In genomic region chr7:92740134-92740533, GRCh38 we compare ENCODE assay signal across 21 cellular contexts.
A peak's percentile ranks its signal among the peaks of the same experiment; 100 is the strongest.
DNase-seq lines count a peak whose midpoint lies in the region; ATAC-seq, FAIRE-seq and TF ChIP-seq lines count a peak whose summit lies in the region.
"Had no signal": no experiment of that assay in that cellular context is flagged by ENCODE, and none has a peak within 500 bp of the region (broad histone marks: within the 10 kb centered on the region; RNA-seq: fewer than 3 reads in every experiment).

No MANE protein-coding gene starts in this region.

- FAIRE-seq in astrocyte (lab: Jason Lieb, UNC): no peak
- no peak for FAIRE-seq in frontal cortex (lab: Jason Lieb, UNC)
- FAIRE-seq: bronchial epithelial cell, H1 had no signal

- TF ChIP-seq CTCF in KMS-11 (conservative IDR thresholded peaks at IDR 0.05; ENCODE audit: low read depth, low read length) (no peak), astrocyte (IDR thresholded peaks at IDR 0.05; ENCODE audit: insufficient read depth, low read depth, low read length) (no peak), osteocyte (IDR thresholded peaks at IDR 0.05) (no peak)

- H3K9me3 ChIP-seq in astrocyte (ENCODE audit: insufficient read depth, low read depth, low read length): no peaks in the 10 kb centered on the region
- H3K9me3 ChIP-seq: neutrophil had no signal

- no peaks in the 10 kb centered on the region for H3K27me3 ChIP-seq in KMS-11 (ENCODE audit: insufficient read depth, low read depth)
- H3K27me3 ChIP-seq in astrocyte (ENCODE audit: insufficient read depth, low read length): no peaks in the 10 kb centered on the region
- H3K27me3 ChIP-seq: neutrophil had no signal

- H3K36me3 Mint-ChIP-seq in activated CD8-positive, alpha-beta memory T cell treated with anti-CD3 and anti-CD28 coated beads, Interleukin-2, amount 10 ng/mL, durations not matched to agents 7 days and 5 days: peaks cover 54% of the 10 kb centered on the region
- H3K36me3 Mint-ChIP-seq in astrocyte (ENCODE audit: low read depth, unreplicated experiment) (peaks cover 7% of the 10 kb centered on the region), osteocyte (ENCODE audit: unreplicated experiment) (peaks cover 9% of the 10 kb centered on the region)

- H3K79me2 ChIP-seq in KMS-11 (ENCODE audit: insufficient read depth, low read depth): peaks cover 93% of the 10 kb centered on the region
- peaks cover 93% of the 10 kb centered on the region for H3K79me2 ChIP-seq in astrocyte (ENCODE audit: insufficient read depth, low read length)

- DNase-seq in activated CD8-positive, alpha-beta memory T cell treated with anti-CD3 and anti-CD28 coated beads, Interleukin-2, amount 10 ng/mL, durations not matched to agents 7 days and 5 days: no peak
- DNase-seq in activated CD8-positive, alpha-beta memory T cell treated with anti-CD3 and anti-CD28 coated beads, Interleukin-2, amount 50 U/mL, for 4 hours: no peak
- DNase-seq in astrocyte (ENCODE audit: low read depth) (no peak), osteocyte (ENCODE audit: extremely low spot score, unreplicated experiment) (no peak), frontal cortex (ENCODE audit: low spot score in 2 of 2) (no peak), cortex of kidney (lab: John Stamatoyannopoulos, UW) (no peak), NCI-H446 (lab: John Stamatoyannopoulos, UW) (no peak)
- DNase-seq: activated CD4-positive, CD25-positive, alpha-beta regulatory T cell treated with anti-CD3 and anti-CD28 coated beads, Interleukin-2, amount 50 U/mL, for 72 hours; activated naive CD4-positive, alpha-beta T cell treated with anti-CD3 and anti-CD28 coated beads, Interleukin-2, amount 50 U/mL, for 16 hours; dermis blood vessel endothelial cell; DMS 273 treated with DMSO at 0.1 percent for 48 hours; GF-D8; NCI-H1436; NCI-H2171; NCI-H526 treated with DMSO at 0.1 percent for 48 hours had no signal

- peak overlapping the region; percentile 74; the same call in 1 of the 2 replicates for H3K27ac ChIP-seq in KMS-11
- H3K27ac ChIP-seq in astrocyte (ENCODE audit: low read depth, low read length): peak overlapping the region; percentile 72
- H3K27ac ChIP-seq: C4-2B, neutrophil had no signal

- H2AFZ ChIP-seq in KMS-11 (ENCODE audit: low read depth) (no peak overlapping the region), astrocyte (ENCODE audit: low read depth, low read length) (no peak overlapping the region)

- no peak overlapping the region; the same call in 1 of the 2 replicates for H3K9ac ChIP-seq in KMS-11
- peak overlapping the region; percentile 25 for H3K9ac ChIP-seq in astrocyte (ENCODE audit: low read length)

- H3K36me3 ChIP-seq in KMS-11 (ENCODE audit: insufficient read depth) (no peaks in the 10 kb centered on the region; the same call in 1 of the 2 replicates), astrocyte (ENCODE audit: insufficient read depth, low read length) (peaks cover 5% of the 10 kb centered on the region)
- H3K36me3 ChIP-seq: neutrophil had no signal

- no peak overlapping the region for H3K4me3 Mint-ChIP-seq in activated CD8-positive, alpha-beta memory T cell treated with anti-CD3 and anti-CD28 coated beads, Interleukin-2, amount 10 ng/mL, durations not matched to agents 7 days and 5 days
- no peak overlapping the region for H3K4me3 Mint-ChIP-seq in astrocyte (ENCODE audit: unreplicated experiment)
- no peak overlapping the region for H3K4me3 Mint-ChIP-seq in osteocyte (ENCODE audit: unreplicated experiment)

- peak overlapping the region; percentile 70; the same call in 1 of the 2 replicates for H3K4me2 ChIP-seq in KMS-11
- peak overlapping the region; percentile 68 for H3K4me2 ChIP-seq in astrocyte (ENCODE audit: low read length)

- peaks cover 99% of the 10 kb centered on the region for H3K4me1 ChIP-seq in KMS-11 (ENCODE audit: low read depth, poor library complexity, severe bottlenecking)
- peaks cover 16% of the 10 kb centered on the region for H3K4me1 ChIP-seq in astrocyte (ENCODE audit: insufficient read depth, low read length)

- CTCF ChIA-PET in activated CD8-positive, alpha-beta memory T cell treated with anti-CD3 and anti-CD28 coated beads, Interleukin-2, amount 10 ng/mL, durations not matched to agents 7 days and 5 days (lab: Charles Lee): no interaction called here

- no peaks in the 10 kb centered on the region for H3K27me3 Mint-ChIP-seq in activated CD8-positive, alpha-beta memory T cell treated with anti-CD3 and anti-CD28 coated beads, Interleukin-2, amount 10 ng/mL, durations not matched to agents 7 days and 5 days
- H3K27me3 Mint-ChIP-seq in astrocyte (ENCODE audit: low read depth, unreplicated experiment) (no peaks in the 10 kb centered on the region), osteocyte (ENCODE audit: unreplicated experiment) (no peaks in the 10 kb centered on the region)

- ATAC-seq in activated CD8-positive, alpha-beta memory T cell treated with anti-CD3 and anti-CD28 coated beads, Interleukin-2, amount 10 ng/mL, durations not matched to agents 7 days and 5 days: no peak
- ATAC-seq: left lobe of liver had no signal

- peaks cover 60% of the 10 kb centered on the region for H3K4me1 Mint-ChIP-seq in activated CD8-positive, alpha-beta memory T cell treated with anti-CD3 and anti-CD28 coated beads, Interleukin-2, amount 10 ng/mL, durations not matched to agents 7 days and 5 days
- peaks cover 32% of the 10 kb centered on the region for H3K4me1 Mint-ChIP-seq in astrocyte (ENCODE audit: low read depth, unreplicated experiment)
- H3K4me1 Mint-ChIP-seq in osteocyte (ENCODE audit: unreplicated experiment): peaks cover 46% of the 10 kb centered on the region

- no peaks in the 10 kb centered on the region for H4K20me1 ChIP-seq in KMS-11 (ENCODE audit: insufficient read depth)
- H4K20me1 ChIP-seq in astrocyte (ENCODE audit: insufficient read depth, low read length): peaks cover 14% of the 10 kb centered on the region

- H3K4me3 ChIP-seq in KMS-11 (IDR thresholded peaks at IDR 0.05; ENCODE audit: insufficient read depth, low read depth, low read length) (no peak overlapping the region), astrocyte (ENCODE audit: insufficient read depth, low read depth, low read length) (no peak overlapping the region)

- peak overlapping the region; percentile 2 for H3K27ac Mint-ChIP-seq in activated CD8-positive, alpha-beta memory T cell treated with anti-CD3 and anti-CD28 coated beads, Interleukin-2, amount 10 ng/mL, durations not matched to agents 7 days and 5 days
- peak overlapping the region; percentile 91 for H3K27ac Mint-ChIP-seq in astrocyte (ENCODE audit: unreplicated experiment)
- peak overlapping the region; percentile 85 for H3K27ac Mint-ChIP-seq in osteocyte (ENCODE audit: unreplicated experiment)

- peaks cover 12% of the 10 kb centered on the region for H3K9me3 Mint-ChIP-seq in activated CD8-positive, alpha-beta memory T cell treated with anti-CD3 and anti-CD28 coated beads, Interleukin-2, amount 10 ng/mL, durations not matched to agents 7 days and 5 days (ENCODE audit: low read depth)
- H3K9me3 Mint-ChIP-seq in astrocyte (ENCODE audit: unreplicated experiment) (no peaks in the 10 kb centered on the region), osteocyte (ENCODE audit: unreplicated experiment) (peaks cover 3% of the 10 kb centered on the region)

Comparison
In these comparisons a context has a peak if more than half of its experiments do, and no peak if none do; other contexts are left out.
1. H3K27ac Mint-ChIP-seq: peak in every context shown above with its lines; median percentile 91 in astrocyte; 85 in osteocyte; 2 in activated CD8-positive, alpha-beta memory T cell treated with anti-CD3 and anti-CD28 coated beads, Interleukin-2, amount 10 ng/mL, durations not matched to agents 7 days and 5 days.